ENCODE assay signal across 8 cellular contexts in the genomic region with DNA sequence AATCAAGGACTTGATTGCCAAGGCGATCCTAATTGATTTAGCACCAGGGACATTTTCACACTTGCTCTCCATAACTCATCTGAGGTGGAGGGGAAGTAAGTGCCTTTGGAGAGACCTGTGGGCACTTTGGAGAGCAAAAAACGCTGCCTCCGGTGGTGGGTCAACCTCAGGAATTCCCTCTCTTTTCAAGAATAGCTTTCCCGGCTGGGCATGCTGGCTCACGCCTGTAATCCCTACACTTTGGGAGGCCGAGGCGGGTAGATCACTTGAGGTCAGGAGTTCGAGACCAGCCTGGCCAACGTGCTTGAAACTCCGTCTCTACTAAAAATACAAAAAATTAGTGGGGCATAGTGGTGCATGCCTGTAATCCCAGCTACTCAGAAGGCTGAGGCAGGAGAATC. TPM values are rescaled to one million over a fixed set of nuclear protein-coding genes. Genes with fewer than 3 reads are reported as not detected.
DNase-seq lines count a peak whose midpoint lies in the region; ATAC-seq and TF ChIP-seq lines count a peak whose summit lies in the region.

No MANE protein-coding gene starts in this region.

- TF ChIP-seq CTCF in WERI-Rb-1 (IDR thresholded peaks at IDR 0.05; ENCODE audit: low read depth, low read length) (no peak), suprapubic skin (IDR thresholded peaks at IDR 0.05) (no peak)

- H3K27me3 Mint-ChIP-seq in activated CD4-positive, alpha-beta T cell treated with anti-CD3 and anti-CD28 coated beads, Interleukin-2, amount 10 ng/mL, durations not matched to agents 7 days and 5 days, result no peaks in the 10 kb centered on the region

- H3K9me3 ChIP-seq in WERI-Rb-1 (ENCODE audit: severe bottlenecking) (no peaks in the 10 kb centered on the region), suprapubic skin (no peaks in the 10 kb centered on the region)

- H3K27ac ChIP-seq in WERI-Rb-1, result peak overlapping the region; percentile 49
- peak overlapping the region; percentile 99 for H3K27ac ChIP-seq in suprapubic skin

- H3K27ac Mint-ChIP-seq in activated CD4-positive, alpha-beta T cell treated with anti-CD3 and anti-CD28 coated beads, Interleukin-2, amount 10 ng/mL, durations not matched to agents 7 days and 5 days, result peak overlapping the region; percentile 94

- peaks cover 68% of the 10 kb centered on the region for H3K4me1 Mint-ChIP-seq in activated CD4-positive, alpha-beta T cell treated with anti-CD3 and anti-CD28 coated beads, Interleukin-2, amount 10 ng/mL, durations not matched to agents 7 days and 5 days

- TF ChIP-seq POLR2A in suprapubic skin (IDR thresholded peaks at IDR 0.05), result no peak

- WGBS in suprapubic skin, result 30% methylated on average over 10 of the region's 10 CpGs

- H3K4me3 Mint-ChIP-seq in activated CD4-positive, alpha-beta T cell treated with anti-CD3 and anti-CD28 coated beads, Interleukin-2, amount 10 ng/mL, durations not matched to agents 7 days and 5 days, result no peak overlapping the region

- ATAC-seq in HG03378 (IDR thresholded peaks at IDR 0.05; ENCODE audit: unreplicated experiment), result no peak
- ATAC-seq in HG02623 (IDR thresholded peaks at IDR 0.05; ENCODE audit: unreplicated experiment), result no peak

- H3K27me3 ChIP-seq in WERI-Rb-1 (ENCODE audit: insufficient read depth, low read depth, severe bottlenecking) (peaks cover 13% of the 10 kb centered on the region), suprapubic skin (no peaks in the 10 kb centered on the region)

- TF ChIP-seq EP300 in suprapubic skin (IDR thresholded peaks at IDR 0.05), result no peak

- H3K4me3 ChIP-seq in WERI-Rb-1 (ENCODE audit: low read depth, low read length) (peak overlapping the region; percentile 27), suprapubic skin (peak overlapping the region; percentile 56)

- H3K36me3 Mint-ChIP-seq in activated CD4-positive, alpha-beta T cell treated with anti-CD3 and anti-CD28 coated beads, Interleukin-2, amount 10 ng/mL, durations not matched to agents 7 days and 5 days (ENCODE audit: low read depth), result peaks cover 4% of the 10 kb centered on the region

- H3K9me3 Mint-ChIP-seq in activated CD4-positive, alpha-beta T cell treated with anti-CD3 and anti-CD28 coated beads, Interleukin-2, amount 10 ng/mL, durations not matched to agents 7 days and 5 days, result no peaks in the 10 kb centered on the region

- CTCF ChIA-PET in activated CD4-positive, alpha-beta T cell treated with anti-CD3 and anti-CD28 coated beads, Interleukin-2, amount 10 ng/mL, durations not matched to agents 7 days and 5 days (lab: Charles Lee), result interaction anchor here (0.7 to 4.0 kb wide), 7 partner anchors 10 to 52 kb away, joined by 4 to 25 read pairs (median 5); no protein-coding TSS in a partner anchor

- H3K4me1 ChIP-seq in suprapubic skin, result peaks cover 56% of the 10 kb centered on the region

- H3K36me3 ChIP-seq in WERI-Rb-1 (no peaks in the 10 kb centered on the region), suprapubic skin (no peaks in the 10 kb centered on the region)

- no peak for DNase-seq in activated CD4-positive, alpha-beta T cell treated with anti-CD3 and anti-CD28 coated beads, Interleukin-2, amount 10 ng/mL, durations not matched to agents 7 days and 5 days
- DNase-seq in activated CD4-positive, alpha-beta T cell treated with anti-CD3 and anti-CD28 coated beads for 4 hours, result no peak
- DNase-seq in WERI-Rb-1 (no peak), glomerular visceral epithelial cell (ENCODE audit: extremely low spot score) (peak; percentile 64), suprapubic skin (ENCODE audit: low spot score in 2 of 2) (no peak), NCI-H748 (lab: John Stamatoyannopoulos, UW; ENCODE audit: unreplicated experiment) (no peak)

- POLR2A ChIA-PET in activated CD4-positive, alpha-beta T cell treated with anti-CD3 and anti-CD28 coated beads, Interleukin-2, amount 10 ng/mL, durations not matched to agents 7 days and 5 days (lab: Charles Lee), result no interaction called here

RNA-seq across cellular contexts. Expression of a gene that starts 49.2 kb away (rescaled TPM):
- total RNA-seq in activated CD4-positive, alpha-beta T cell treated with anti-CD3 and anti-CD28 coated beads, Interleukin-2, amount 10 ng/mL, durations not matched to agents 7 days and 5 days, result 10 to 100 TPM; 68.9 to 73.4 TPM
- total RNA-seq in suprapubic skin, result 10 to 100 TPM in 3 of 4 donors, 1 to 10 TPM in 1; 8.2 to 17.5 (median 14.5) TPM
